8 cellular contexts compared by ENCODE assay signal in genomic region chr16:22321340-22322001, GRCh38. TPM values are rescaled to one million over a fixed set of nuclear protein-coding genes. Genes with fewer than 3 reads are reported as not detected.
DNase-seq lines count a peak whose midpoint lies in the region; ATAC-seq and TF ChIP-seq lines count a peak whose summit lies in the region.

No MANE protein-coding gene starts in this region.

- no peaks in the 10 kb centered on the region for H3K27me3 ChIP-seq in heart left ventricle

- WGBS in heart left ventricle, 4 donors, result 42 to 50% (median 45%) methylated on average over 15 to 16 of the region's 16 CpGs

- intact Hi-C loops in heart left ventricle (cut with DNase I), result loop anchor here in 2 of 10 donors (5.0 to 10.0 kb wide), 3 partner anchors 36 to 1167 kb away; partner anchors contain the start of genes CDR2 (in 1 of the 2), DNAH3 (in 1 of the 2) and LDAF1 (in 1 of the 2)

- ATAC-seq in heart left ventricle (peak; percentile 25 to 74 (median 52)), HG03469 (IDR thresholded peaks at IDR 0.05; ENCODE audit: unreplicated experiment) (no peak), GM19023 (IDR thresholded peaks at IDR 0.05; ENCODE audit: unreplicated experiment) (no peak)

- no peaks in the 10 kb centered on the region for H3K27me3 Mint-ChIP-seq in activated naive CD8-positive, alpha-beta T cell treated with anti-CD3 and anti-CD28 coated beads for 36 hours

- peaks cover 14% of the 10 kb centered on the region for H3K36me3 Mint-ChIP-seq in activated naive CD8-positive, alpha-beta T cell treated with anti-CD3 and anti-CD28 coated beads for 36 hours

- no peak overlapping the region for H3K4me3 Mint-ChIP-seq in activated naive CD8-positive, alpha-beta T cell treated with anti-CD3 and anti-CD28 coated beads for 36 hours

- DNase-seq in GM03348 (ENCODE audit: low spot score) (peak; percentile 83), NB4 (ENCODE audit: low read depth) (peak; percentile 73), SKM-1 treated with dmso at 0.1 percent for 144 hours (lab: John Stamatoyannopoulos, UW; ENCODE audit: unreplicated experiment) (peak; percentile 42), heart left ventricle (peak in 3 of 5 donors; percentile 47 to 68 (median 59)), putamen (ENCODE audit: low spot score) (peak; percentile 48)
- DNase-seq in activated naive CD8-positive, alpha-beta T cell treated with anti-CD3 and anti-CD28 coated beads for 36 hours, result peak; percentile 63

- peaks cover 7% of the 10 kb centered on the region for H3K4me1 Mint-ChIP-seq in activated naive CD8-positive, alpha-beta T cell treated with anti-CD3 and anti-CD28 coated beads for 36 hours

- peaks cover 0 to 8% (median 1%) of the 10 kb centered on the region in 12 donors for H3K4me1 ChIP-seq in heart left ventricle

- no peaks in the 10 kb centered on the region for H3K9me3 ChIP-seq in heart left ventricle

- peaks cover 0 to 96% (median 81%) of the 10 kb centered on the region in 9 donors for H3K36me3 ChIP-seq in heart left ventricle

- H3K27ac ChIP-seq in heart left ventricle, result no peak overlapping the region

- no peaks in the 10 kb centered on the region for H3K9me3 Mint-ChIP-seq in activated naive CD8-positive, alpha-beta T cell treated with anti-CD3 and anti-CD28 coated beads for 36 hours

- H3K27ac Mint-ChIP-seq in activated naive CD8-positive, alpha-beta T cell treated with anti-CD3 and anti-CD28 coated beads for 36 hours, result peak overlapping the region; percentile 52

- peak; percentile 71 for TF ChIP-seq CTCF in NB4 (IDR thresholded peaks at IDR 0.05; ENCODE audit: low read depth, low read length)
- TF ChIP-seq CTCF in heart left ventricle (IDR thresholded peaks at IDR 0.05), result peak; percentile 85 to 97 (median 88)

- H3K4me3 ChIP-seq in NB4 (ENCODE audit: low read depth, low read length) (no peak overlapping the region), heart left ventricle (no peak overlapping the region)

- TF ChIP-seq POLR2A in NB4 (IDR thresholded peaks at IDR 0.05; ENCODE audit: extremely low read depth, insufficient read length) (no peak), heart left ventricle (IDR thresholded peaks at IDR 0.05) (no peak)

RNA-seq across cellular contexts. Expression of gene POLR3E, which starts 24.3 kb away (rescaled TPM):
- total RNA-seq in activated naive CD8-positive, alpha-beta T cell treated with anti-CD3 and anti-CD28 coated beads for 36 hours, result 10 to 100 TPM; 94.3 to 95.8 TPM
- 10 to 100 TPM; 27.7 to 72.6 (median 31.3) TPM for total RNA-seq in heart left ventricle
- 10 to 100 TPM; 15.2 to 36.0 TPM for polyA plus RNA-seq in heart left ventricle

RNA-seq across cellular contexts. Expression of gene CDR2, which starts 52.9 kb away (rescaled TPM):
- total RNA-seq in activated naive CD8-positive, alpha-beta T cell treated with anti-CD3 and anti-CD28 coated beads for 36 hours, result 10 to 100 TPM; 31.6 to 34.7 TPM
- total RNA-seq in heart left ventricle, result 10 to 100 TPM in 1 of 9 donors, 1 to 10 TPM in 8; 4.7 to 12.4 (median 6.0) TPM
- 1 to 10 TPM; 3.7 to 8.4 TPM for polyA plus RNA-seq in heart left ventricle

Comparison
In these comparisons a context has a peak if more than half of its experiments do, and no peak if none do; other contexts are left out.
1. ATAC-seq: peak in heart left ventricle (4 of 4); none in HG03469 (single experiment) and GM19023 (single experiment).
2. Peak in every context shown above with its lines, with median percentiles within 50 percentile points of each other: DNase-seq.